In genomic region chr6:141403827-141404226, GRCh38 we compare ENCODE assay signal across 19 cellular contexts.
DNase-seq lines count a peak whose midpoint lies in the region; ATAC-seq, FAIRE-seq and TF ChIP-seq lines count a peak whose summit lies in the region.
"Had no signal": no experiment of that assay in that cellular context is flagged by ENCODE, and none has a peak within 500 bp of the region (broad histone marks: within the 10 kb centered on the region; RNA-seq: fewer than 3 reads in every experiment).

No MANE protein-coding gene starts in this region.

- H3K4me3 ChIP-seq in astrocyte (ENCODE audit: insufficient read depth, low read depth, low read length) (no peak overlapping the region), left ventricle myocardium inferior (peak overlapping the region; percentile 57), small intestine (ENCODE audit: low read depth in 1 of 2, low read length in 2 of 2) (no peak overlapping the region)
- H3K4me3 ChIP-seq: esophagus squamous epithelium, GM12878, Peyer's patch had no signal

- FAIRE-seq in astrocyte (lab: Jason Lieb, UNC) (no peak), small intestine (lab: Jason Lieb, UNC) (no peak)
- FAIRE-seq: GM12878 had no signal

- H3K4me3 Mint-ChIP-seq in astrocyte (ENCODE audit: unreplicated experiment): no peak overlapping the region
- H3K4me3 Mint-ChIP-seq in immature natural killer cell: no peak overlapping the region
- H3K4me3 Mint-ChIP-seq: T-helper 1 cell treated with Interleukin-12 subunit alpha and Interleukin-12 subunit beta and Interleukin-4 antibody, amounts not matched to agents 30 μg/mL and 1 μg/mL, for 36 hours had no signal

- H3K4me2 ChIP-seq in astrocyte (ENCODE audit: low read length): no peak overlapping the region

- DNase-seq in DMS114 treated with DMSO at 0.1 percent for 48 hours (lab: John Stamatoyannopoulos, UW; ENCODE audit: unreplicated experiment): peak; percentile 75
- no peak for DNase-seq in astrocyte (ENCODE audit: low read depth)
- DNase-seq in left ventricle myocardium inferior: no peak
- peak; percentile 35 for DNase-seq in small intestine
- DNase-seq in activated gamma-delta T cell (lab: John Stamatoyannopoulos, UW): no peak
- no peak for DNase-seq in immature natural killer cell
- no peak for DNase-seq in activated gamma-delta T cell treated with Interleukin-2 at 50 U/mL for 16 hours
- DNase-seq: activated CD4-positive, CD25-positive, alpha-beta regulatory T cell treated with anti-CD3 and anti-CD28 coated beads, Interleukin-2, amount 50 U/mL, for 72 hours; dermis blood vessel endothelial cell; esophagus squamous epithelium; mesenchymal stem cell; NCI-H187; NCI-H524; occipital lobe; Peyer's patch had no signal

- H3K4me1 ChIP-seq in astrocyte (ENCODE audit: insufficient read depth, low read length): no peaks in the 10 kb centered on the region
- peaks cover 14% of the 10 kb centered on the region for H3K4me1 ChIP-seq in left ventricle myocardium inferior
- H3K4me1 ChIP-seq in small intestine (ENCODE audit: control insufficient read depth in 2 of 2, insufficient read depth in 1 of 2, low read depth in 1 of 2, low read length in 1 of 2): no peaks in the 10 kb centered on the region
- H3K4me1 ChIP-seq: Peyer's patch had no signal

- peak overlapping the region; percentile 2 for H2AFZ ChIP-seq in astrocyte (ENCODE audit: low read depth, low read length)

- peaks cover 4% of the 10 kb centered on the region for H3K9me3 Mint-ChIP-seq in astrocyte (ENCODE audit: unreplicated experiment)
- peaks cover 0 to 16% (median 11%) of the 10 kb centered on the region in 6 donors for H3K9me3 Mint-ChIP-seq in immature natural killer cell

- H3K27me3 ChIP-seq in astrocyte (ENCODE audit: insufficient read depth, low read length) (no peaks in the 10 kb centered on the region), left ventricle myocardium inferior (ENCODE audit: low read depth) (no peaks in the 10 kb centered on the region), small intestine (ENCODE audit: control insufficient read depth in 2 of 2, insufficient read depth in 2 of 2, low read length in 2 of 2) (no peaks in the 10 kb centered on the region)
- H3K27me3 ChIP-seq: esophagus squamous epithelium, Peyer's patch had no signal

- H3K9me3 ChIP-seq in astrocyte (ENCODE audit: insufficient read depth, low read depth, low read length): peaks cover under 1% of the 10 kb centered on the region
- peaks cover 21% of the 10 kb centered on the region for H3K9me3 ChIP-seq in left ventricle myocardium inferior (replicated peaks)
- H3K9me3 ChIP-seq in small intestine (ENCODE audit: control insufficient read depth, low read depth): no peaks in the 10 kb centered on the region
- H3K9me3 ChIP-seq: Peyer's patch had no signal

- WGBS in small intestine, 3 donors: 21 to 62% (median 41%) methylated on average over 2 of the region's 2 CpGs

- H3K79me2 ChIP-seq in astrocyte (ENCODE audit: insufficient read depth, low read length): no peaks in the 10 kb centered on the region

- no peaks in the 10 kb centered on the region for H3K36me3 Mint-ChIP-seq in astrocyte (ENCODE audit: low read depth, unreplicated experiment)
- peaks cover 0 to 5% (median 0%) of the 10 kb centered on the region in 3 donors for H3K36me3 Mint-ChIP-seq in immature natural killer cell

- no peak for ATAC-seq in HG03135 (IDR thresholded peaks at IDR 0.05; ENCODE audit: unreplicated experiment)
- ATAC-seq: GM12878 had no signal

- no peaks in the 10 kb centered on the region for H3K4me1 Mint-ChIP-seq in astrocyte (ENCODE audit: low read depth, unreplicated experiment)
- peaks cover 7 to 17% of the 10 kb centered on the region in 2 donors for H3K4me1 Mint-ChIP-seq in immature natural killer cell

- H3K27ac ChIP-seq in astrocyte (ENCODE audit: low read depth, low read length): no peak overlapping the region
- peak overlapping the region; percentile 87 for H3K27ac ChIP-seq in left ventricle myocardium inferior (replicated peaks)
- H3K27ac ChIP-seq in small intestine (ENCODE audit: low read depth in 1 of 2, low read length in 1 of 2): no peak overlapping the region
- H3K27ac ChIP-seq: HL-60, Peyer's patch had no signal

- no peaks in the 10 kb centered on the region for H3K36me3 ChIP-seq in astrocyte (ENCODE audit: insufficient read depth, low read length)
- no peaks in the 10 kb centered on the region for H3K36me3 ChIP-seq in left ventricle myocardium inferior
- no peaks in the 10 kb centered on the region for H3K36me3 ChIP-seq in small intestine (ENCODE audit: control insufficient read depth in 2 of 2, insufficient read depth in 2 of 2, low read length in 2 of 2)
- H3K36me3 ChIP-seq: esophagus squamous epithelium, Peyer's patch had no signal

- no peak overlapping the region for H3K27ac Mint-ChIP-seq in astrocyte (ENCODE audit: unreplicated experiment)
- H3K27ac Mint-ChIP-seq in immature natural killer cell: no peak overlapping the region
- H3K27ac Mint-ChIP-seq: T-helper 1 cell treated with Interleukin-12 subunit alpha and Interleukin-12 subunit beta and Interleukin-4 antibody, amounts not matched to agents 30 μg/mL and 1 μg/mL, for 36 hours had no signal

- no peaks in the 10 kb centered on the region for H4K20me1 ChIP-seq in astrocyte (ENCODE audit: insufficient read depth, low read length)

- H3K9ac ChIP-seq in astrocyte (ENCODE audit: low read length): no peak overlapping the region

- intact Hi-C loops in left ventricle myocardium inferior (cut with micrococcal nuclease): no loop called here

- TF ChIP-seq CTCF in astrocyte (IDR thresholded peaks at IDR 0.05; ENCODE audit: insufficient read depth, low read depth, low read length) (no peak), left ventricle myocardium inferior (IDR thresholded peaks at IDR 0.05; ENCODE audit: borderline replicate concordance) (no peak)

- H3K27me3 Mint-ChIP-seq in astrocyte (ENCODE audit: low read depth, unreplicated experiment) (no peaks in the 10 kb centered on the region), immature natural killer cell (ENCODE audit: low read depth in 3 of 3) (peaks cover 0 to 4% (median 3%) of the 10 kb centered on the region in 3 donors)

Comparison
In these comparisons a context has a peak if more than half of its experiments do, and no peak if none do; other contexts are left out.
1. DNase-seq: peak in DMS114 treated with DMSO at 0.1 percent for 48 hours (single experiment) and small intestine (single experiment); none in astrocyte (single experiment), left ventricle myocardium inferior (single experiment), activated gamma-delta T cell (single experiment), immature natural killer cell (0 of 3) and activated gamma-delta T cell treated with Interleukin-2 at 50 U/mL for 16 hours (single experiment).